Comparison of ENCODE assay signal across 17 cellular contexts in the genomic region with DNA sequence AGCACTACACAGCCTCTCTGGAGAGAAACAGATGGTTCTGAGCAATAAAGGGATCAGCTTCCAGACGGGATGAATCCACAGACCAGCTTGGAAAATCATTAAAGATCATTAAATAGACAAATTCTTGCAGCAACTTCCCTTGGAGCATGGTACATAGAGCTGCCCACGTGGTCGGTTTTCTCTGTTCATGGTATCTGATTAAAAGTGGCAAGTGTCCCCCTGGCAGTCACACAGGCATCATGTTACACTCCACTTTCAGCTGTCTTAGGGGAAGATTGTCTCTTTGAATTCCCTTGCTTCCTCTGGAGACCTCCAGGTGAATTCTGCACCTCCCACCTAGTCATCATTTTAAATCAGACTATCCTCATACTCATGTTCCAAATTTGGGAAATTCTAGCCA.
DNase-seq lines count a peak whose midpoint lies in the region; ATAC-seq and TF ChIP-seq lines count a peak whose summit lies in the region.
"Had no signal": no experiment of that assay in that cellular context is flagged by ENCODE, and none has a peak within 500 bp of the region (broad histone marks: within the 10 kb centered on the region; RNA-seq: fewer than 3 reads in every experiment).

No MANE protein-coding gene starts in this region.

- peak; percentile 66; the same call in 1 of the 2 replicates for ATAC-seq in WTC11
- no peak for ATAC-seq in stimulated activated effector memory CD8-positive, alpha-beta T cell treated with anti-CD3 and anti-CD28 coated beads, Interleukin-12 subunit alpha, Interleukin-12 subunit beta, amount 100 ng/mL, for 72 hours
- ATAC-seq: PC-3 had no signal

- no TSS peak for BruUV-seq in Calu3 (replicated peaks; lab: Mats Ljungman, UMichigan)

- POLR2A ChIA-PET in WTC11 (lab: Charles Lee), result no interaction called here

- CTCF ChIA-PET in WTC11 (lab: Charles Lee) (interaction anchor here (1.7 to 2.9 kb wide), 4 partner anchors 89 to 341 kb away, joined by 4 to 24 read pairs (median 20); no protein-coding TSS in a partner anchor), Calu3 (lab: Charles Lee) (no interaction called here)

- peak overlapping the region; percentile 73; the same call in 1 of the 2 replicates for H3K27ac Mint-ChIP-seq in WTC11
- peak overlapping the region; percentile 29 for H3K27ac Mint-ChIP-seq in stimulated activated effector memory CD8-positive, alpha-beta T cell treated with anti-CD3 and anti-CD28 coated beads, Interleukin-12 subunit alpha, Interleukin-12 subunit beta, amount 100 ng/mL, for 72 hours
- H3K27ac Mint-ChIP-seq in Calu3 (ENCODE audit: unreplicated experiment), result no peak overlapping the region

- peak; percentile 14 for DNase-seq in DMS79 treated with DMSO at 0.1 percent for 48 hours (lab: John Stamatoyannopoulos, UW)
- DNase-seq in DMS79 (lab: John Stamatoyannopoulos, UW), result no peak
- peak; percentile 10 for DNase-seq in NCI-H1436 (lab: John Stamatoyannopoulos, UW)
- DNase-seq in WTC11 (ENCODE audit: low spot score), result no peak
- no peak for DNase-seq in stimulated activated effector memory CD8-positive, alpha-beta T cell treated with anti-CD3 and anti-CD28 coated beads, Interleukin-12 subunit alpha, Interleukin-12 subunit beta, amount 100 ng/mL, for 72 hours (ENCODE audit: low spot score in 2 of 2)
- DNase-seq in mucosa of gallbladder (ENCODE audit: low spot score), result no peak
- no peak for DNase-seq in NCI-H1105 (lab: John Stamatoyannopoulos, UW)
- no peak for DNase-seq in Calu3
- DNase-seq: GF-D8, KBM-7, NCI-H1105 treated with DMSO at 0.1 percent for 48 hours, NCI-H2171 treated with DMSO at 0.1 percent for 48 hours, NCI-H446, PC-3, RPMI8226, SIG-M5 had no signal

- intact Hi-C loops in Calu3 (cut with micrococcal nuclease; ENCODE audit: unreplicated experiment), result no loop called here

- H3K36me3 Mint-ChIP-seq in WTC11 (no peaks in the 10 kb centered on the region), Calu3 (ENCODE audit: insufficient read depth, unreplicated experiment) (no peaks in the 10 kb centered on the region)
- peaks cover 44% of the 10 kb centered on the region for H3K36me3 Mint-ChIP-seq in stimulated activated effector memory CD8-positive, alpha-beta T cell treated with anti-CD3 and anti-CD28 coated beads, Interleukin-12 subunit alpha, Interleukin-12 subunit beta, amount 100 ng/mL, for 72 hours

- no peak overlapping the region for H3K4me3 Mint-ChIP-seq in WTC11
- H3K4me3 Mint-ChIP-seq in stimulated activated effector memory CD8-positive, alpha-beta T cell treated with anti-CD3 and anti-CD28 coated beads, Interleukin-12 subunit alpha, Interleukin-12 subunit beta, amount 100 ng/mL, for 72 hours, result no peak overlapping the region
- H3K4me3 Mint-ChIP-seq in Calu3 (ENCODE audit: low read depth, unreplicated experiment), result no peak overlapping the region
- H3K4me3 Mint-ChIP-seq: B cell had no signal

- no peaks in the 10 kb centered on the region for H3K27me3 Mint-ChIP-seq in WTC11 (ENCODE audit: low read depth)
- peaks cover 64% of the 10 kb centered on the region for H3K27me3 Mint-ChIP-seq in Calu3 (ENCODE audit: unreplicated experiment)
- H3K27me3 Mint-ChIP-seq: B cell had no signal

- H3K9me3 Mint-ChIP-seq in WTC11, result no peaks in the 10 kb centered on the region
- H3K9me3 Mint-ChIP-seq in stimulated activated effector memory CD8-positive, alpha-beta T cell treated with anti-CD3 and anti-CD28 coated beads, Interleukin-12 subunit alpha, Interleukin-12 subunit beta, amount 100 ng/mL, for 72 hours, result no peaks in the 10 kb centered on the region
- no peaks in the 10 kb centered on the region for H3K9me3 Mint-ChIP-seq in Calu3 (ENCODE audit: low read depth, unreplicated experiment)

- TF ChIP-seq CTCF in WTC11 (IDR thresholded peaks at IDR 0.05) (no peak), Calu3 (IDR thresholded peaks at IDR 0.05; ENCODE audit: unreplicated experiment) (no peak)

- peaks cover 25% of the 10 kb centered on the region for H3K4me1 Mint-ChIP-seq in WTC11
- peaks cover 11% of the 10 kb centered on the region for H3K4me1 Mint-ChIP-seq in stimulated activated effector memory CD8-positive, alpha-beta T cell treated with anti-CD3 and anti-CD28 coated beads, Interleukin-12 subunit alpha, Interleukin-12 subunit beta, amount 100 ng/mL, for 72 hours
- H3K4me1 Mint-ChIP-seq in Calu3 (ENCODE audit: low read depth, unreplicated experiment), result no peaks in the 10 kb centered on the region

TF ChIP-seq in WTC11, 78 proteins besides CTCF, POLR2A, EP300 and RAD21:
- no peak for TF ChIP-seq OVOL2 (CRISPR knock-in tag; IDR thresholded peaks at IDR 0.05; ENCODE audit: borderline replicate concordance)
- TF ChIP-seq, protein P1, sequence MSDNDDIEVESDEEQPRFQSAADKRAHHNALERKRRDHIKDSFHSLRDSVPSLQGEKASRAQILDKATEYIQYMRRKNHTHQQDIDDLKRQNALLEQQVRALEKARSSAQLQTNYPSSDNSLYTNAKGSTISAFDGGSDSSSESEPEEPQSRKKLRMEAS (CRISPR knock-in tag; IDR thresholded peaks at IDR 0.05), result 0 out of 2 replicates have a peak, but pooled peaks have one; percentile 22

Comparison
In these comparisons a context has a peak if more than half of its experiments do, and no peak if none do; other contexts are left out.
1. DNase-seq: peak in DMS79 treated with DMSO at 0.1 percent for 48 hours (single experiment) and NCI-H1436 (single experiment); none in DMS79 (single experiment), WTC11 (single experiment), stimulated activated effector memory CD8-positive, alpha-beta T cell treated with anti-CD3 and anti-CD28 coated beads, Interleukin-12 subunit alpha, Interleukin-12 subunit beta, amount 100 ng/mL, for 72 hours (0 of 2), mucosa of gallbladder (single experiment), NCI-H1105 (single experiment) and Calu3 (single experiment).